In genomic region chr6:99425647-99426453, GRCh38 we compare ENCODE assay signal across 8 cellular contexts. TPM values are rescaled to one million over a fixed set of nuclear protein-coding genes. Genes with fewer than 3 reads are reported as not detected.
DNase-seq lines count a peak whose midpoint lies in the region; ATAC-seq and TF ChIP-seq lines count a peak whose summit lies in the region.

No MANE protein-coding gene starts in this region.

- H3K36me3 Mint-ChIP-seq in chondrocyte (ENCODE audit: low read depth) = no peaks in the 10 kb centered on the region

- DNase-seq in AG08396 (ENCODE audit: low spot score) (peak; percentile 52), NCI-H2227 treated with DMSO at 0.1 percent for 48 hours (lab: John Stamatoyannopoulos, UW) (peak; percentile 75), chondrocyte (ENCODE audit: low spot score) (no peak), kidney epithelial cell (ENCODE audit: low read depth) (peak; percentile 65)
- peak; percentile 41 for DNase-seq in activated CD4-positive, CD25-positive, alpha-beta regulatory T cell treated with anti-CD3 and anti-CD28 coated beads, Interleukin-2, amount 50 U/mL, for 16 hours (ENCODE audit: low read depth, low spot score)
- peak; percentile 81 for DNase-seq in stimulated activated CD4-positive, alpha-beta T cell treated with anti-CD3 and anti-CD28 coated beads, Interleukin-15, amount 100 ng/mL, for 24 hours

- H3K27ac Mint-ChIP-seq in chondrocyte (ENCODE audit: unreplicated experiment) = peak overlapping the region; percentile 99

- TF ChIP-seq CTCF in chondrocyte (IDR thresholded peaks at IDR 0.05) (peak; percentile 81), kidney epithelial cell (IDR thresholded peaks at IDR 0.05; ENCODE audit: insufficient read depth, low read length, poor library complexity, severe bottlenecking) (peak; percentile 52)

- no peaks in the 10 kb centered on the region for H3K27me3 ChIP-seq in kidney epithelial cell (ENCODE audit: control insufficient read depth, insufficient read depth, low read length)

- peak; percentile 43 for ATAC-seq in GM18868 (IDR thresholded peaks at IDR 0.05; ENCODE audit: unreplicated experiment)
- ATAC-seq in HG03135 (IDR thresholded peaks at IDR 0.05; ENCODE audit: unreplicated experiment) = peak; percentile 45

- H3K4me3 ChIP-seq in kidney epithelial cell (ENCODE audit: low read depth, low read length) = peak overlapping the region; percentile 93

- H3K27me3 Mint-ChIP-seq in chondrocyte (ENCODE audit: low read depth) = no peaks in the 10 kb centered on the region

- peak overlapping the region; percentile 84 for H3K4me3 Mint-ChIP-seq in chondrocyte (ENCODE audit: unreplicated experiment)

- H3K4me1 Mint-ChIP-seq in chondrocyte (ENCODE audit: low read depth) = peaks cover 51% of the 10 kb centered on the region

- no peaks in the 10 kb centered on the region for H3K9me3 Mint-ChIP-seq in chondrocyte (ENCODE audit: low read depth)

- H3K36me3 ChIP-seq in kidney epithelial cell (ENCODE audit: control insufficient read depth, insufficient read depth, low read length) = peaks cover 1% of the 10 kb centered on the region

RNA-seq across cellular contexts. Expression of gene PNISR, which starts 0.7 kb away (rescaled TPM):
- total RNA-seq in chondrocyte = 49.3 to 69.5 TPM (median 53.5 TPM) in 3 replicates
- total RNA-seq in kidney epithelial cell = 29.2 and 32.3 TPM in 2 replicates

RNA-seq across cellular contexts. Expression of gene COQ3, which starts 31.9 kb away (rescaled TPM):
- total RNA-seq in chondrocyte (3.7 to 6.5 TPM (median 4.4 TPM) in 3 replicates), kidney epithelial cell (3.3 and 5.0 TPM in 2 replicates)
